ENCODE assay signal across 11 cellular contexts in genomic region chr3:177447938-177448337, GRCh38.
DNase-seq lines count a peak whose midpoint lies in the region; ATAC-seq and TF ChIP-seq lines count a peak whose summit lies in the region.
"Had no signal": no experiment of that assay in that cellular context is flagged by ENCODE, and none has a peak within 500 bp of the region (broad histone marks: within the 10 kb centered on the region; RNA-seq: fewer than 3 reads in every experiment).

No MANE protein-coding gene starts in this region.

- TF ChIP-seq POLR2A in esophagus squamous epithelium (IDR thresholded peaks at IDR 0.05) = no peak

- H3K27me3 ChIP-seq in esophagus squamous epithelium = no peaks in the 10 kb centered on the region

- WGBS in esophagus squamous epithelium, 2 donors = 28 to 54% methylated on average over 2 to 3 of the region's 3 CpGs

- no peak overlapping the region for H3K4me3 ChIP-seq in esophagus squamous epithelium
- H3K4me3 ChIP-seq in skin epidermis = no peak overlapping the region

- no peaks in the 10 kb centered on the region for H3K36me3 ChIP-seq in esophagus squamous epithelium

- H3K27ac ChIP-seq in esophagus squamous epithelium (peak overlapping the region; percentile 78 to 89 (median 84)), skin epidermis (peak overlapping the region in 15 of 21 experiments; percentile 2 to 84 (median 55))

- no peak for TF ChIP-seq CTCF in esophagus squamous epithelium (IDR thresholded peaks at IDR 0.05)

- ATAC-seq in GM19467 (IDR thresholded peaks at IDR 0.05; ENCODE audit: unreplicated experiment) = no peak
- ATAC-seq: stimulated activated naive CD8-positive, alpha-beta T cell treated with anti-CD3 and anti-CD28 coated beads, Interleukin-15, amount 100 ng/mL, for 72 hours had no signal

- DNase-seq in HPDE6-E6E7 (ENCODE audit: extremely low spot score) = peak; percentile 90
- peak; percentile 61 for DNase-seq in NCI-H2196 treated with DMSO at 0.1 percent for 48 hours (lab: John Stamatoyannopoulos, UW; ENCODE audit: unreplicated experiment)
- DNase-seq in esophagus squamous epithelium (lab: John Stamatoyannopoulos, UW) = no peak
- DNase-seq in activated CD4-positive, CD25-positive, alpha-beta regulatory T cell treated with anti-CD3 and anti-CD28 coated beads, Interleukin-2, amount 50 U/mL, for 72 hours = no peak
- DNase-seq in stimulated activated CD4-positive, alpha-beta T cell treated with anti-CD3 and anti-CD28 coated beads, Interleukin-4, amount 100 ng/mL, for 24 hours = no peak
- DNase-seq in GM03348 (ENCODE audit: low spot score) = no peak
- DNase-seq: C1 segment of cervical spinal cord; endodermal cell; stimulated activated naive CD8-positive, alpha-beta T cell treated with anti-CD3 and anti-CD28 coated beads, Interleukin-15, amount 100 ng/mL, for 72 hours had no signal

- no peaks in the 10 kb centered on the region for H3K9me3 ChIP-seq in esophagus squamous epithelium

- H3K4me1 ChIP-seq in esophagus squamous epithelium = peaks cover 19 to 89% (median 47%) of the 10 kb centered on the region in 3 donors

- intact Hi-C loops in esophagus squamous epithelium (cut with DNase I) = no loop called here

Comparison
In these comparisons a context has a peak if more than half of its experiments do, and no peak if none do; other contexts are left out.
1. DNase-seq: peak in HPDE6-E6E7 (single experiment) and NCI-H2196 treated with DMSO at 0.1 percent for 48 hours (single experiment); none in esophagus squamous epithelium (single experiment), activated CD4-positive, CD25-positive, alpha-beta regulatory T cell treated with anti-CD3 and anti-CD28 coated beads, Interleukin-2, amount 50 U/mL, for 72 hours (single experiment), stimulated activated CD4-positive, alpha-beta T cell treated with anti-CD3 and anti-CD28 coated beads, Interleukin-4, amount 100 ng/mL, for 24 hours (single experiment) and GM03348 (single experiment).